ENCODE assay signal across 8 cellular contexts in genomic region chr4:7067147-7067522, GRCh38. TPM values are rescaled to one million over a fixed set of nuclear protein-coding genes. Genes with fewer than 3 reads are reported as not detected.
DNase-seq lines count a peak whose midpoint lies in the region; ATAC-seq and TF ChIP-seq lines count a peak whose summit lies in the region.

No MANE protein-coding gene starts in this region.

- H3K27ac Mint-ChIP-seq in T-helper 1 cell treated with Interleukin-12 subunit alpha and Interleukin-12 subunit beta and Interleukin-4 antibody, amounts not matched to agents 30 μg/mL and 1 μg/mL, for 36 hours = peak overlapping the region; percentile 87

- H3K79me2 ChIP-seq in DOHH2 (ENCODE audit: control insufficient read depth, low read length) = peaks cover 59% of the 10 kb centered on the region

- H3K27ac ChIP-seq in DOHH2 (ENCODE audit: low read depth, low read length) (peak overlapping the region; percentile 44; the same call in 1 of the 2 replicates), sigmoid colon (peak overlapping the region; percentile 81 to 95 (median 92))

- H3K4me1 ChIP-seq in DOHH2 (ENCODE audit: control insufficient read depth, low read length) (peaks cover 29% of the 10 kb centered on the region), sigmoid colon (peaks cover 0 to 39% (median 28%) of the 10 kb centered on the region in 4 donors)

- WGBS in sigmoid colon, 2 donors = 1 to 6% methylated on average over 19 of the region's 19 CpGs

- no peak for TF ChIP-seq EP300 in sigmoid colon (IDR thresholded peaks at IDR 0.05)

- H3K4me3 ChIP-seq in DOHH2 (ENCODE audit: low read length) = peak overlapping the region; percentile 84
- peak overlapping the region; percentile 79 for H3K4me3 ChIP-seq in fibroblast of pulmonary artery (replicated peaks; ENCODE audit: low read depth, low read length)
- peak overlapping the region; percentile 56 to 99 (median 90) for H3K4me3 ChIP-seq in sigmoid colon

- DNase-seq in fibroblast of pulmonary artery (ENCODE audit: low read depth) = no peak
- no peak for DNase-seq in sigmoid colon
- DNase-seq in islet precursor cell = no peak
- no peak for DNase-seq in NCI-H1092 treated with DMSO at 0.1 percent for 48 hours (lab: John Stamatoyannopoulos, UW)

- no peaks in the 10 kb centered on the region for H3K9me3 Mint-ChIP-seq in T-helper 1 cell treated with Interleukin-12 subunit alpha and Interleukin-12 subunit beta and Interleukin-4 antibody, amounts not matched to agents 30 μg/mL and 1 μg/mL, for 36 hours

- no peaks in the 10 kb centered on the region for H3F3A ChIP-seq in DOHH2 (ENCODE audit: control insufficient read depth, insufficient read depth)

- peak overlapping the region; percentile 83 for H3K4me3 Mint-ChIP-seq in T-helper 1 cell treated with Interleukin-12 subunit alpha and Interleukin-12 subunit beta and Interleukin-4 antibody, amounts not matched to agents 30 μg/mL and 1 μg/mL, for 36 hours

- intact Hi-C loops in sigmoid colon (cut with DNase I) = loop anchor here (2.0 to 10.0 kb wide), 2 partner anchors 158 to 422 kb away; partner anchors contain the start of genes MRFAP1 and TBC1D14

- H3K9me3 ChIP-seq in DOHH2 (ENCODE audit: control insufficient read depth, insufficient read depth, low read length) = no peaks in the 10 kb centered on the region
- no peaks in the 10 kb centered on the region for H3K9me3 ChIP-seq in sigmoid colon

- H3K9me2 ChIP-seq in DOHH2 (replicated peaks; ENCODE audit: control insufficient read depth, low read length) = no peaks in the 10 kb centered on the region

- no peak for TF ChIP-seq POLR2A in sigmoid colon (IDR thresholded peaks at IDR 0.05)

- H3K4me2 ChIP-seq in DOHH2 (ENCODE audit: low read length) = peak overlapping the region; percentile 81

- H3K27me3 ChIP-seq in DOHH2 (ENCODE audit: control insufficient read depth, low read length) (0 out of 2 replicates have a peak, but pooled peaks cover under 1% of the 10 kb centered on the region), sigmoid colon (no peaks in the 10 kb centered on the region)

- no peak for TF ChIP-seq CTCF in DOHH2 (IDR thresholded peaks at IDR 0.05; ENCODE audit: low read depth, low read length, poor library complexity, severe bottlenecking)
- TF ChIP-seq CTCF in fibroblast of pulmonary artery (IDR thresholded peaks at IDR 0.05; ENCODE audit: low read length, missing control alignments) = no peak
- TF ChIP-seq CTCF in sigmoid colon (IDR thresholded peaks at IDR 0.05) = no peak

- peaks cover 32% of the 10 kb centered on the region for H3K36me3 Mint-ChIP-seq in T-helper 1 cell treated with Interleukin-12 subunit alpha and Interleukin-12 subunit beta and Interleukin-4 antibody, amounts not matched to agents 30 μg/mL and 1 μg/mL, for 36 hours (ENCODE audit: low read depth)

- H3K36me3 ChIP-seq in DOHH2 (ENCODE audit: control insufficient read depth, low read length) = peaks cover 50% of the 10 kb centered on the region
- peaks cover 10 to 27% (median 14%) of the 10 kb centered on the region in 4 donors for H3K36me3 ChIP-seq in sigmoid colon

- ATAC-seq in HG02759 (IDR thresholded peaks at IDR 0.05; ENCODE audit: unreplicated experiment) (peak; percentile 12), HG02571 (IDR thresholded peaks at IDR 0.05; ENCODE audit: unreplicated experiment) (no peak)

- peaks cover 28% of the 10 kb centered on the region for H4K20me1 ChIP-seq in DOHH2 (ENCODE audit: control insufficient read depth, insufficient read depth, low read depth, low read length)

- peaks cover 14% of the 10 kb centered on the region for H3K27me3 Mint-ChIP-seq in T-helper 1 cell treated with Interleukin-12 subunit alpha and Interleukin-12 subunit beta and Interleukin-4 antibody, amounts not matched to agents 30 μg/mL and 1 μg/mL, for 36 hours (ENCODE audit: low read depth)

- H3K4me1 Mint-ChIP-seq in T-helper 1 cell treated with Interleukin-12 subunit alpha and Interleukin-12 subunit beta and Interleukin-4 antibody, amounts not matched to agents 30 μg/mL and 1 μg/mL, for 36 hours (ENCODE audit: low read depth) = peaks cover 40% of the 10 kb centered on the region

RNA-seq across cellular contexts. Expression of gene GRPEL1, which starts 0.7 kb away (rescaled TPM):
- 10 to 100 TPM in 3 of 4 donors, 1 to 10 TPM in 1; 7.5 to 23.2 (median 15.0) TPM for total RNA-seq in sigmoid colon
- 10 to 100 TPM; 30.6 to 34.7 (median 31.9) TPM for polyA plus RNA-seq in sigmoid colon

RNA-seq across cellular contexts. Expression of gene TADA2B, which starts 24.0 kb away (rescaled TPM):
- 10 to 100 TPM; 15.0 to 22.7 (median 17.2) TPM for total RNA-seq in sigmoid colon
- 10 to 100 TPM; 13.8 to 19.0 (median 16.6) TPM for polyA plus RNA-seq in sigmoid colon
